1 cellular context compared by ENCODE assay signal in the genomic region with DNA sequence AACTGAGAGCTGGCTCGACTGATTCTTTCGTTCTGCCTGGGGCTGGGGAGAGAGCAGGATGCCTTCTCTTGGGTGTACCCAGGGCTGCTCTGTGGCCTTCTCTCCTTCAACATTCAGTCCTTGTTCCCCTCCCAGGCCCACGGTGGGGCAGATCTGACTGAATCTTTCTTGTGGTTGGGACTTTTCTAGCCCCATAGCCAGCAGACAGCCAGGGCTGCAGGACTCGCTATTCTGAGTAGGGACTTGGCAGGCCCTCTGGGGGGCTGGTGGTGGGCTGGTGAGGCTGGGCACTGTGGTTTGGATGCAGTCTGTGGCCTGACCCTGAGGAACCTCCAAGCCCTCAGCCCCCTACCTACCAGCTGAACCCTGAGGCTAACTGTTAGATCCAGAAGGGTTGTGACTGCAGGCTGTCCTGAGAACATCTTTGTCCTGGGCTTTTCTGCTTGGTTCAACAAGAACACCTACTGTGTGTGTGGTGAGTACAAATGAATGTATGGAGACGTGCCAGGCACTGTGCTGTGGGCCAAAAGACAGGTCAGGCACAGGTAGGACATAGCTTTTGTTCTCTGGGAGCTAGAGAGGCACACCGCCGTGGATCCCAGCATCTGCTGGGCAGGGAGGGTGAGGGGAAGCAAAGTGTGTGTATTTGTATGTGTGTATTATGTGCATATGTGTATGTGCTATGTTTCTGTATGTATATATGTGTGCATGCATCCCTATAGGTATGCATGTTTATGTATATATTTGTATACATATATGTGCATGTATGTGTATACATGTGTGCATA.
TF ChIP-seq lines count a peak whose summit lies in the region.

No MANE protein-coding gene starts in this region.

TF ChIP-seq in GM23338, 12 proteins besides CTCF, POLR2A, EP300 and RAD21 (continued from another document):
- no peak for TF ChIP-seq ZNF462 (CRISPR knock-in tag; IDR thresholded peaks at IDR 0.05)
- TF ChIP-seq ZNF114 (CRISPR knock-in tag; IDR thresholded peaks at IDR 0.05), result no peak
- no peak for TF ChIP-seq POLR2AphosphoS5 (IDR thresholded peaks at IDR 0.05; ENCODE audit: low read depth)
